Comparison of ENCODE assay signal across 11 cellular contexts in genomic region chr11:44681698-44682097, GRCh38. TPM values are rescaled to one million over a fixed set of nuclear protein-coding genes. Genes with fewer than 3 reads are reported as not detected.
A peak's percentile ranks its signal among the peaks of the same experiment; 100 is the strongest.
DNase-seq lines count a peak whose midpoint lies in the region; ATAC-seq lines count a peak whose summit lies in the region.
"Had no signal": no experiment of that assay in that cellular context is flagged by ENCODE, and none has a peak within 500 bp of the region (broad histone marks: within the 10 kb centered on the region; RNA-seq: fewer than 3 reads in every experiment).

No MANE protein-coding gene starts in this region.

- H3K27ac ChIP-seq in CD4-positive, CD25-positive, alpha-beta regulatory T cell (ENCODE audit: insufficient read depth, low read length, poor library complexity, severe bottlenecking), result no peak overlapping the region
- H3K27ac ChIP-seq in trophoblast cell (ENCODE audit: low read depth, low read length), result no peak overlapping the region
- H3K27ac ChIP-seq: SK-N-MC had no signal

- no peaks in the 10 kb centered on the region for H3K79me1 ChIP-seq in trophoblast cell (ENCODE audit: low read length)

- no peaks in the 10 kb centered on the region for H3K27me3 Mint-ChIP-seq in CD4-positive, CD25-positive, alpha-beta regulatory T cell
- no peaks in the 10 kb centered on the region for H3K27me3 Mint-ChIP-seq in activated T-helper 1 cell treated with anti-CD3 and anti-CD28 coated beads, Interleukin-12 subunit alpha, Interleukin-12 subunit beta, Interleukin-2, Interleukin-4 antibody, amounts not matched to agents 30 ng/mL and 10 ng/mL and 1 ng/mL, durations not matched to agents 14 hours and 24 hours and 36 hours (ENCODE audit: insufficient read depth)

- no peak overlapping the region for H2AK5ac ChIP-seq in trophoblast cell (ENCODE audit: low read length)

- H3K9ac ChIP-seq in trophoblast cell (ENCODE audit: low read length), result no peak overlapping the region

- peaks cover 0 to 5% (median 0%) of the 10 kb centered on the region in 7 donors for H3K9me3 Mint-ChIP-seq in CD4-positive, CD25-positive, alpha-beta regulatory T cell
- no peaks in the 10 kb centered on the region for H3K9me3 Mint-ChIP-seq in activated T-helper 1 cell treated with anti-CD3 and anti-CD28 coated beads, Interleukin-12 subunit alpha, Interleukin-12 subunit beta, Interleukin-2, Interleukin-4 antibody, amounts not matched to agents 30 ng/mL and 10 ng/mL and 1 ng/mL, durations not matched to agents 14 hours and 24 hours and 36 hours

- H2BK120ac ChIP-seq in trophoblast cell (ENCODE audit: insufficient read depth, low read length, poor library complexity), result no peak overlapping the region

- no peak overlapping the region for H3K4ac ChIP-seq in trophoblast cell (ENCODE audit: low read depth, low read length)

- no peaks in the 10 kb centered on the region for H3K9me3 ChIP-seq in CD4-positive, CD25-positive, alpha-beta regulatory T cell (ENCODE audit: control insufficient read depth in 2 of 2, low read length in 2 of 2)
- H3K9me3 ChIP-seq in trophoblast cell (ENCODE audit: insufficient read depth, low read depth, low read length), result no peaks in the 10 kb centered on the region

- no peak overlapping the region for H4K8ac ChIP-seq in trophoblast cell (ENCODE audit: low read depth, low read length)

- no peak overlapping the region for H2BK5ac ChIP-seq in trophoblast cell (ENCODE audit: low read depth, low read length, poor library complexity)

- peaks cover 38% of the 10 kb centered on the region for H3K4me1 ChIP-seq in CD4-positive, CD25-positive, alpha-beta regulatory T cell (ENCODE audit: control insufficient read depth, insufficient read depth, low read length, poor library complexity, severe bottlenecking)
- peaks cover 6% of the 10 kb centered on the region in 2 experiments for H3K4me1 ChIP-seq in trophoblast cell (ENCODE audit: control insufficient read depth in 1 of 2, insufficient read depth in 2 of 2, low read length in 2 of 2)

- no peak overlapping the region for H3K4me2 ChIP-seq in trophoblast cell (ENCODE audit: low read length)

- H3K4me3 Mint-ChIP-seq in CD4-positive, CD25-positive, alpha-beta regulatory T cell, result peak overlapping the region; percentile 44 to 91 (median 87)
- peak overlapping the region; percentile 30 for H3K4me3 Mint-ChIP-seq in activated T-helper 1 cell treated with anti-CD3 and anti-CD28 coated beads, Interleukin-12 subunit alpha, Interleukin-12 subunit beta, Interleukin-2, Interleukin-4 antibody, amounts not matched to agents 30 ng/mL and 10 ng/mL and 1 ng/mL, durations not matched to agents 14 hours and 24 hours and 36 hours

- H3K4me1 Mint-ChIP-seq in CD4-positive, CD25-positive, alpha-beta regulatory T cell, result peaks cover 21 to 62% (median 36%) of the 10 kb centered on the region in 4 donors
- peaks cover 34% of the 10 kb centered on the region for H3K4me1 Mint-ChIP-seq in activated T-helper 1 cell treated with anti-CD3 and anti-CD28 coated beads, Interleukin-12 subunit alpha, Interleukin-12 subunit beta, Interleukin-2, Interleukin-4 antibody, amounts not matched to agents 30 ng/mL and 10 ng/mL and 1 ng/mL, durations not matched to agents 14 hours and 24 hours and 36 hours (ENCODE audit: low read depth)

- peak overlapping the region; percentile 78 to 92 (median 91) for H3K27ac Mint-ChIP-seq in CD4-positive, CD25-positive, alpha-beta regulatory T cell
- peak overlapping the region; percentile 75 for H3K27ac Mint-ChIP-seq in activated T-helper 1 cell treated with anti-CD3 and anti-CD28 coated beads, Interleukin-12 subunit alpha, Interleukin-12 subunit beta, Interleukin-2, Interleukin-4 antibody, amounts not matched to agents 30 ng/mL and 10 ng/mL and 1 ng/mL, durations not matched to agents 14 hours and 24 hours and 36 hours

- no peak overlapping the region for H3K14ac ChIP-seq in trophoblast cell (ENCODE audit: low read length)

- H3K36me3 ChIP-seq in CD4-positive, CD25-positive, alpha-beta regulatory T cell (ENCODE audit: control insufficient read depth, insufficient read depth, low read length), result no peaks in the 10 kb centered on the region
- H3K36me3 ChIP-seq in trophoblast cell (ENCODE audit: control insufficient read depth in 1 of 2, insufficient read depth in 2 of 2, low read length in 2 of 2), result no peaks in the 10 kb centered on the region

- WGBS in trophoblast cell (ENCODE audit: extremely low coverage, insufficient coverage, insufficient read length), result no CpG with 5 or more reads among the region's 2 CpGs

- H2AFZ ChIP-seq in trophoblast cell (ENCODE audit: insufficient read depth, low read length, poor library complexity), result no peak overlapping the region

- no peak overlapping the region for H4K91ac ChIP-seq in trophoblast cell (ENCODE audit: low read depth, low read length)

- H3K4me3 ChIP-seq in CD4-positive, CD25-positive, alpha-beta regulatory T cell (ENCODE audit: low read depth, low read length), result peak overlapping the region; percentile 75
- no peak overlapping the region for H3K4me3 ChIP-seq in trophoblast cell (ENCODE audit: low read depth, low read length)
- H3K4me3 ChIP-seq: SK-N-MC had no signal

- H3K23ac ChIP-seq in trophoblast cell (ENCODE audit: low read length), result no peak overlapping the region

- H4K12ac ChIP-seq in trophoblast cell (ENCODE audit: low read depth, low read length), result no peak overlapping the region

- H3K27me3 ChIP-seq in CD4-positive, CD25-positive, alpha-beta regulatory T cell (ENCODE audit: control insufficient read depth, insufficient read depth, low read length), result no peaks in the 10 kb centered on the region
- no peaks in the 10 kb centered on the region for H3K27me3 ChIP-seq in trophoblast cell (ENCODE audit: insufficient read depth, low read length)

- no peak overlapping the region for H3K18ac ChIP-seq in trophoblast cell (ENCODE audit: low read length)

- ATAC-seq in CD4-positive, CD25-positive, alpha-beta regulatory T cell (ENCODE audit: low read depth in 2 of 2), result no peak

- intact Hi-C loops in activated T-helper 1 cell treated with anti-CD3 and anti-CD28 coated beads, Interleukin-12 subunit alpha, Interleukin-12 subunit beta, Interleukin-2, Interleukin-4 antibody, amounts not matched to agents 30 ng/mL and 10 ng/mL and 1 ng/mL, durations not matched to agents 14 hours and 24 hours and 36 hours (cut with micrococcal nuclease), result loop anchor here (2.0 kb wide), 1 partner anchor 13 kb away; no protein-coding TSS in a partner anchor

- DNase-seq in CD4-positive, CD25-positive, alpha-beta regulatory T cell, result peak in 1 of 3 donors; percentile 31
- DNase-seq in HT-29 (ENCODE audit: low spot score) (peak; percentile 8), hepatic stellate cell (ENCODE audit: low spot score) (peak; percentile 36), amniotic stem cell (lab: John Stamatoyannopoulos, UW) (no peak), SIG-M5 treated with dmso at 0.1 percent for 504 hours (lab: John Stamatoyannopoulos, UW; ENCODE audit: unreplicated experiment) (no peak), trophoblast cell (no peak), GF-D8 (lab: John Stamatoyannopoulos, UW) (no peak)
- no peak for DNase-seq in activated T-helper 1 cell treated with anti-CD3 and anti-CD28 coated beads, Interleukin-12 subunit alpha, Interleukin-12 subunit beta, Interleukin-2, Interleukin-4 antibody, amounts not matched to agents 30 ng/mL and 10 ng/mL and 1 ng/mL, durations not matched to agents 14 hours and 24 hours and 36 hours (ENCODE audit: low spot score)
- DNase-seq: NCI-H2227 treated with DMSO at 0.1 percent for 48 hours, posterior cingulate gyrus had no signal

- no peak overlapping the region for H2BK12ac ChIP-seq in trophoblast cell (ENCODE audit: low read length)

- H3K36me3 Mint-ChIP-seq in CD4-positive, CD25-positive, alpha-beta regulatory T cell, result peaks cover 5% of the 10 kb centered on the region
- H3K36me3 Mint-ChIP-seq in activated T-helper 1 cell treated with anti-CD3 and anti-CD28 coated beads, Interleukin-12 subunit alpha, Interleukin-12 subunit beta, Interleukin-2, Interleukin-4 antibody, amounts not matched to agents 30 ng/mL and 10 ng/mL and 1 ng/mL, durations not matched to agents 14 hours and 24 hours and 36 hours (ENCODE audit: low read depth), result peaks cover 7% of the 10 kb centered on the region

- H3K79me2 ChIP-seq in trophoblast cell (ENCODE audit: control insufficient read depth, insufficient read depth, low read length, poor library complexity), result no peaks in the 10 kb centered on the region

RNA-seq across cellular contexts. Expression of gene TSPAN18, which starts 45.1 kb away (rescaled TPM):
- total RNA-seq in CD4-positive, CD25-positive, alpha-beta regulatory T cell, result 36.9 TPM
- 1 to 10 TPM; 3.2 to 5.9 (median 4.2) TPM for polyA plus RNA-seq in CD4-positive, CD25-positive, alpha-beta regulatory T cell
- total RNA-seq in HT-29 (2014; rRNA removed; shearing (Covaris generic)), result not detected in 2 replicates
- 1.7 and 2.0 TPM in 2 replicates for total RNA-seq in activated T-helper 1 cell treated with anti-CD3 and anti-CD28 coated beads, Interleukin-12 subunit alpha, Interleukin-12 subunit beta, Interleukin-2, Interleukin-4 antibody, amounts not matched to agents 30 ng/mL and 10 ng/mL and 1 ng/mL, durations not matched to agents 14 hours and 24 hours and 36 hours
- polyA plus RNA-seq in trophoblast cell (2013), result 12.0 and 12.8 TPM in 2 replicates

Comparison
In these comparisons a context has a peak if more than half of its experiments do, and no peak if none do; other contexts are left out.
1. DNase-seq: peak in HT-29 (single experiment) and hepatic stellate cell (single experiment); none in activated T-helper 1 cell treated with anti-CD3 and anti-CD28 coated beads, Interleukin-12 subunit alpha, Interleukin-12 subunit beta, Interleukin-2, Interleukin-4 antibody, amounts not matched to agents 30 ng/mL and 10 ng/mL and 1 ng/mL, durations not matched to agents 14 hours and 24 hours and 36 hours (single experiment), amniotic stem cell (single experiment), SIG-M5 treated with dmso at 0.1 percent for 504 hours (single experiment), trophoblast cell (0 of 2) and GF-D8 (single experiment).
2. RNA of gene TSPAN18, which starts 45.1 kb away (total RNA-seq): 36.9 TPM in CD4-positive, CD25-positive, alpha-beta regulatory T cell (single experiment); 1.7 to 2.0 TPM in activated T-helper 1 cell treated with anti-CD3 and anti-CD28 coated beads, Interleukin-12 subunit alpha, Interleukin-12 subunit beta, Interleukin-2, Interleukin-4 antibody, amounts not matched to agents 30 ng/mL and 10 ng/mL and 1 ng/mL, durations not matched to agents 14 hours and 24 hours and 36 hours and not detected in HT-29; every median in the first group is over 10 times any median in the second.